In the genomic region with DNA sequence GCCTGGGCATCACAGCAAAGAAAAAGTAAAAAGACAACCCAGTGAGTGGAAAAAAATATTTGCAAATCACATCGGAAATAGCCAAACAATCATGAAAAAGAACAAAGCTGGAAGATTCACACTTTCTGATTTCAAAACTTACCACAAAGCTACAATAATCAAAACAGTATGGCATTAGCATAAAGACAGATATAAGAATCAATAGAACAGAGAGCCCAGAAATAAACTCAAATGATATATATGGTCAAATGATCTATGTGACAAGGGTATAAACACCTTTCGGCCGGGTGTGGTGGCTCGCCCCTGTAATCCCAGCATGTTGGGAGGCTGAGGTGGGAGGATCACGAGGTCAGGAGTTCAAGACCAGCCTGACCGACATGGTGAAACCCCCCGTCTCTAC, we compare ENCODE assay signal across 36 cellular contexts. TPM values are rescaled to one million over a fixed set of nuclear protein-coding genes. Genes with fewer than 3 reads are reported as not detected.
"Had no signal": no experiment of that assay in that cellular context is flagged by ENCODE, and none has a peak within 500 bp of the region (broad histone marks: within the 10 kb centered on the region; RNA-seq: fewer than 3 reads in every experiment).

No MANE protein-coding gene starts in this region.

- H3K4me3 ChIP-seq: MG63 had no signal

- H3K36me3 ChIP-seq: MG63 had no signal

- H3K27me3 ChIP-seq: MG63 had no signal

- DNase-seq: Kasumi-1, MG63, MM.1S, MV-4-11, NCI-H1048, NCI-H1092, NCI-H1092 treated with DMSO at 0.1 percent for 48 hours, NCI-H1105, NCI-H1105 treated with DMSO at 0.1 percent for 48 hours, NCI-H1417, NCI-H1417 treated with DMSO at 0.1 percent for 48 hours, NCI-H1436, NCI-H1436 treated with DMSO at 0.1 percent for 48 hours, NCI-H146, NCI-H1694, NCI-H1694 treated with DMSO at 0.1 percent for 48 hours, NCI-H187, NCI-H187 treated with DMSO at 0.1 percent for 48 hours, NCI-H1930, NCI-H2029, NCI-H2029 treated with DMSO at 0.1 percent for 48 hours, NCI-H2081, NCI-H2081 treated with DMSO at 0.1 percent for 48 hours, NCI-H2107, NCI-H2171, NCI-H2171 treated with DMSO at 0.1 percent for 48 hours, NCI-H2227 treated with DMSO at 0.1 percent for 48 hours, NCI-H226, NCI-H345, NCI-H446, NCI-H446 treated with DMSO at 0.1 percent for 48 hours, NCI-H510A, NCI-H510A treated with DMSO at 0.1 percent for 48 hours, NCI-H524, NCI-H524 treated with DMSO at 0.1 percent for 48 hours had no signal

RNA-seq across cellular contexts. Expression of a gene that starts 39.7 kb away (rescaled TPM):
- total RNA-seq: LHCN-M2 had no signal

RNA-seq across cellular contexts. Expression of a gene that starts 44.5 kb away (rescaled TPM):
- total RNA-seq: LHCN-M2 had no signal
